1 cellular context compared by ENCODE assay signal in the genomic region with DNA sequence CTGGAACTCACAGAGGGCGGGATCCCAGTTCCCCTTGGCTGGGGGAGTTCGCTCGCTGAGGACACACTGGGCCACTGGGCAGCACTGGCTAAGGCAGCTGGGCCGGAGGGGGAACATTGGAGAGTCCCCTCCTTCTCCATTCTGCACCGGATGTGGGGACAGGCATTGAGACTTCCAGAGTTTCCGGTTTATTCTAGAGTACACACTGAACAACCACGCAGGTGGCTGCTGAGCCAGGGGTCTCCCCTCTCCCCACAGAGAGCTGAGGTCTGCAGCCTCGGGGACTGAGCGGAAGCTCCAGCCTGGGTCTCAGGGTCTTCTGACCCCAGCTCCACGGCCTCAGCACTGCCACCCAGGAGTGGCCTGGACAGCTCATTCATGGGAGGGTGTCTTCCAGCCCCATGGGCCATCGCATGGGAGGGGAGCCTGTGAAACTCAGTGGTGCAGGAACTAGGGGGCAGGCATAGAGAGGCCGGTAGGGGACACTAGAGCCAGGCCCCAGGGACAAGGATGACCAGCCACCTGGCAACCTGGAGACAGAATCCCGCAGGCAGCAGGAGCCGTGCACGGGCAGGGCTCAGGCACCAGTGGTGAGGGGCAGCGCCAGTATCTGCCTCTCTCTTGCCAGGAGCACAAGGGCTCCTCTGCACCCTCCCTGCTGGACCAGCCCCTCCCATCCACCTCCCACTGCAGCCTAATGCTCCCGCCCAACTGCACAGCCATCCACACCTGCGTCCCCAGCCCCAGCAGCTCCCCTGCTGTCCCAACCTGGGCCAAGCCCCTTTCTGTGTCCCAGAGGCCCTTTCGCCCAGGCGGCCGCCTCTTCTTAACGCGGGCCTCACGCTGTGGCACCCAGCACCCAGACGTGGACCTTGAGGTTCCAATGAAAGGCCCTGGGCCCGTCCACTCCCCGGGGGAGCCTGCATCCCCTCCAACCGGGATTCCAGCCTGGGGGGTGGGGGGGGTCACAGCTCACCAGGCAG.
TF ChIP-seq lines count a peak whose summit lies in the region.

No MANE protein-coding gene starts in this region.

TF ChIP-seq in A549, 52 proteins besides CTCF, POLR2A, EP300 and RAD21 (continued from another document):
- no peak for TF ChIP-seq MAFK (IDR thresholded peaks at IDR 0.05; ENCODE audit: partially characterized antibody)
TF ChIP-seq in A549: peak in this region for 0.
